In genomic region chr12:93308281-93308680, GRCh38 we compare ENCODE assay signal across 26 cellular contexts.
DNase-seq lines count a peak whose midpoint lies in the region; ATAC-seq, FAIRE-seq and TF ChIP-seq lines count a peak whose summit lies in the region.
"Had no signal": no experiment of that assay in that cellular context is flagged by ENCODE, and none has a peak within 500 bp of the region (broad histone marks: within the 10 kb centered on the region; RNA-seq: fewer than 3 reads in every experiment).

No MANE protein-coding gene starts in this region.

- no peak overlapping the region for H3K23ac ChIP-seq in IMR-90 (ENCODE audit: low read depth, low read length)

- H2BK5ac ChIP-seq in IMR-90 (ENCODE audit: low read depth, low read length, poor library complexity, severe bottlenecking) = no peak overlapping the region

- in situ Hi-C loops in HepG2 (cut with HindIII; ENCODE audit: extremely low pct_ligation_motif_present, low pct_unique_long_range_greater_than_20kb) = no loop called here
- in situ Hi-C loops in IMR-90 (cut with MboI; ENCODE audit: low sequenced_read_pairs) = no loop called here

- no peak overlapping the region for H3K14ac ChIP-seq in IMR-90 (replicated peaks; ENCODE audit: low read depth, low read length)

- no peak overlapping the region for H4K5ac ChIP-seq in IMR-90 (ENCODE audit: low read depth, low read length)

- H3K27me3 ChIP-seq in HepG2 (ENCODE audit: control insufficient read depth in 1 of 2, insufficient read depth in 2 of 2, low read length in 2 of 2) (no peaks in the 10 kb centered on the region), right lobe of liver (no peaks in the 10 kb centered on the region), IMR-90 (ENCODE audit: control insufficient read depth, insufficient read depth, low read length) (no peaks in the 10 kb centered on the region)
- H3K27me3 ChIP-seq: BE2C, BLaER1 had no signal

- peak overlapping the region; percentile 62 for H3K27ac Mint-ChIP-seq in stimulated activated naive B cell treated with anti-CD40 and anti-IgM and Interleukin-4, amounts not matched to agents 10 μg/mL and 1 μg/mL and 100 μg/mL, for 72 hours
- H3K27ac Mint-ChIP-seq: CD14-positive monocyte; CD4-positive, CD25-positive, alpha-beta regulatory T cell; CD8-positive, alpha-beta memory T cell had no signal

- CTCF ChIA-PET in HepG2 (lab: Yijun Ruan, JAX; ENCODE audit: low intra/inter-chr PET ratio, low total read pairs) (no interaction called here), IMR-90 (lab: Yijun Ruan, JAX) (no interaction called here)

- no peak overlapping the region for H2AK5ac ChIP-seq in IMR-90 (ENCODE audit: low read depth, low read length)

- no peak overlapping the region for H4K91ac ChIP-seq in IMR-90 (ENCODE audit: insufficient read depth, low read depth, low read length)

- H2AK9ac ChIP-seq in IMR-90 (replicated peaks; ENCODE audit: low read depth, low read length, poor library complexity) = no peak overlapping the region

- no peak overlapping the region for H3K56ac ChIP-seq in IMR-90 (ENCODE audit: extremely low read depth, insufficient read depth, low read length)

- POLR2A ChIA-PET in HepG2 (lab: Yijun Ruan, JAX) = no interaction called here
- POLR2A ChIA-PET in IMR-90 (lab: Charles Lee; ENCODE audit: unreplicated experiment) = no interaction called here

- H4K8ac ChIP-seq in IMR-90 (ENCODE audit: low read depth in 2 of 2, low read length in 2 of 2) = no peak overlapping the region

- H3K36me3 ChIP-seq in HepG2 (replicated peaks in 1 of 2; ENCODE audit: control insufficient read depth in 1 of 2, insufficient read depth in 2 of 2, low read length in 2 of 2) (no peaks in the 10 kb centered on the region), right lobe of liver (no peaks in the 10 kb centered on the region), IMR-90 (ENCODE audit: control insufficient read depth, insufficient read depth, low read length) (no peaks in the 10 kb centered on the region)
- H3K36me3 ChIP-seq: BE2C, BLaER1 had no signal

- H3K79me1 ChIP-seq in IMR-90 (ENCODE audit: low read depth in 1 of 2, low read length in 2 of 2) = no peaks in the 10 kb centered on the region

- H3K9me3 ChIP-seq in HepG2 (ENCODE audit: low read length) (0 out of 2 replicates have a peak, but pooled peaks cover 3% of the 10 kb centered on the region), right lobe of liver (no peaks in the 10 kb centered on the region), IMR-90 (ENCODE audit: control insufficient read depth, insufficient read depth, low read length) (no peaks in the 10 kb centered on the region; the same call in none of the 2 replicates)
- H3K9me3 ChIP-seq: BE2C had no signal

- no peak overlapping the region for H3K18ac ChIP-seq in IMR-90 (ENCODE audit: low read depth, low read length)

- DNase-seq in HepG2 (ENCODE audit: low spot score) (no peak), right lobe of liver (no peak), IMR-90 (no peak), dedifferentiated amniotic fluid mesenchymal stem cell (ENCODE audit: extremely low spot score) (no peak)
- no peak for DNase-seq in stimulated activated naive B cell treated with anti-CD40 and anti-IgM and Interleukin-4, amounts not matched to agents 10 μg/mL and 1 μg/mL and 100 μg/mL, for 72 hours
- DNase-seq: ACHN; BE2C; C1 segment of cervical spinal cord; CD4-positive, alpha-beta memory T cell; CD4-positive, CD25-positive, alpha-beta regulatory T cell; CD8-positive, alpha-beta memory T cell; COR-L47; DMS 273 treated with DMSO at 0.1 percent for 48 hours; DMS153; DMS53; DMS79; DND-41; EL; GDM1 had no signal

- H3K4me2 ChIP-seq in HepG2 (ENCODE audit: low read depth, low read length) = no peak overlapping the region
- H3K4me2 ChIP-seq in IMR-90 (ENCODE audit: low read depth, low read length) = no peak overlapping the region
- H3K4me2 ChIP-seq: BLaER1 had no signal

- no peaks in the 10 kb centered on the region for H3K79me2 ChIP-seq in HepG2 (ENCODE audit: insufficient read depth, low read length)

- no peak overlapping the region for H2BK20ac ChIP-seq in IMR-90 (ENCODE audit: low read depth, low read length)

- no peaks in the 10 kb centered on the region for H3K4me1 Mint-ChIP-seq in stimulated activated naive B cell treated with anti-CD40 and anti-IgM and Interleukin-4, amounts not matched to agents 10 μg/mL and 1 μg/mL and 100 μg/mL, for 72 hours
- H3K4me1 Mint-ChIP-seq: CD14-positive monocyte; CD4-positive, alpha-beta memory T cell; CD4-positive, CD25-positive, alpha-beta regulatory T cell; CD8-positive, alpha-beta memory T cell had no signal

- no peak for TF ChIP-seq POLR2A in HepG2 (IDR thresholded peaks at IDR 0.05; ENCODE audit: insufficient read depth in 1 of 2, low read depth in 2 of 2, low read length in 2 of 2)
- no peak for TF ChIP-seq POLR2A in right lobe of liver (IDR thresholded peaks at IDR 0.05)
- TF ChIP-seq POLR2A in IMR-90 (IDR thresholded peaks at IDR 0.05; ENCODE audit: low read depth, low read length) = no peak

- H3K4ac ChIP-seq in IMR-90 (ENCODE audit: low read depth, low read length) = no peak overlapping the region

- no peak for ATAC-seq in HepG2
- no peak for ATAC-seq in right lobe of liver
- ATAC-seq in IMR-90 (ENCODE audit: low read depth) = no peak
- ATAC-seq in stimulated activated naive B cell treated with anti-CD40 and anti-IgM and Interleukin-4, amounts not matched to agents 10 μg/mL and 1 μg/mL and 100 μg/mL, for 72 hours (replicated peaks) = no peak
- ATAC-seq in HG03025 (IDR thresholded peaks at IDR 0.05; ENCODE audit: low FRiP score, unreplicated experiment) = no peak
- ATAC-seq: GM12878 had no signal

- peaks cover 37% of the 10 kb centered on the region for H3K4me1 ChIP-seq in HepG2 (ENCODE audit: insufficient read depth, low read length)
- H3K4me1 ChIP-seq in right lobe of liver = peaks cover 0 to 12% (median 3%) of the 10 kb centered on the region in 4 donors
- peaks cover 2% of the 10 kb centered on the region; the same call in 1 of the 2 replicates for H3K4me1 ChIP-seq in IMR-90 (ENCODE audit: control insufficient read depth, insufficient read depth, low read length)
- H3K4me1 ChIP-seq: BE2C, BLaER1 had no signal

- no peaks in the 10 kb centered on the region for H3K27me3 Mint-ChIP-seq in stimulated activated naive B cell treated with anti-CD40 and anti-IgM and Interleukin-4, amounts not matched to agents 10 μg/mL and 1 μg/mL and 100 μg/mL, for 72 hours

- WGBS in HepG2 (ENCODE audit: low lambda C conversion rate) = 71% methylated on average over 4 of the region's 4 CpGs
- WGBS in right lobe of liver (ENCODE audit: insufficient coverage, low coverage, low lambda C conversion rate, missing lambda C conversion rate) = 71% methylated on average over 4 of the region's 4 CpGs
- no CpG with 5 or more reads among the region's 4 CpGs for WGBS in IMR-90 (ENCODE audit: extremely low coverage in 2 of 2, insufficient read length in 1 of 2), 2 experiments

- H3K9ac ChIP-seq in HepG2 (ENCODE audit: insufficient read depth, low read depth, low read length) (no peak overlapping the region), IMR-90 (ENCODE audit: low read depth, low read length) (no peak overlapping the region)
- H3K9ac ChIP-seq: BLaER1 had no signal

- H3K9me1 ChIP-seq in IMR-90 (ENCODE audit: insufficient read depth, low read length) = no peaks in the 10 kb centered on the region

- intact Hi-C loops in HepG2 (cut with micrococcal nuclease; ENCODE audit: unreplicated experiment) = no loop called here
- intact Hi-C loops in right lobe of liver (cut with DNase I) = no loop called here
- intact Hi-C loops in IMR-90 (cut with micrococcal nuclease) = no loop called here

- H3K27ac ChIP-seq in HepG2 (ENCODE audit: extremely low read length, insufficient read depth, low read length) (no peak overlapping the region), right lobe of liver (no peak overlapping the region), IMR-90 (ENCODE audit: insufficient read depth, low read length) (no peak overlapping the region)
- H3K27ac ChIP-seq: 22Rv1, BLaER1 had no signal

- H3K9me3 Mint-ChIP-seq in stimulated activated naive B cell treated with anti-CD40 and anti-IgM and Interleukin-4, amounts not matched to agents 10 μg/mL and 1 μg/mL and 100 μg/mL, for 72 hours = peaks cover 7% of the 10 kb centered on the region in 2 donors

- H2AFZ ChIP-seq in HepG2 (ENCODE audit: low read length) (no peak overlapping the region), IMR-90 (replicated peaks; ENCODE audit: low read length, poor library complexity) (no peak overlapping the region)

- no peak for TF ChIP-seq EP300 in HepG2 (IDR thresholded peaks at IDR 0.05; ENCODE audit: low read depth in 2 of 2, low read length in 2 of 2)
- TF ChIP-seq EP300 in HepG2 (CRISPR knock-in tag; IDR thresholded peaks at IDR 0.05; ENCODE audit: borderline replicate concordance) = no peak

- H2BK120ac ChIP-seq in IMR-90 (ENCODE audit: low read depth, low read length) = no peak overlapping the region

- no peak for TF ChIP-seq CTCF in HepG2 (CRISPR knock-in tag; IDR thresholded peaks at IDR 0.05)
- no peak for TF ChIP-seq CTCF in right lobe of liver (IDR thresholded peaks at IDR 0.05)
- TF ChIP-seq CTCF in IMR-90 (conservative IDR thresholded peaks at IDR 0.05; ENCODE audit: low read depth, low read length) = no peak

- BruUV-seq in HepG2 (replicated peaks; lab: Mats Ljungman, UMichigan) (no TSS peak), IMR-90 (replicated peaks; lab: Mats Ljungman, UMichigan) (no TSS peak)

- H3K4me3 Mint-ChIP-seq in stimulated activated naive B cell treated with anti-CD40 and anti-IgM and Interleukin-4, amounts not matched to agents 10 μg/mL and 1 μg/mL and 100 μg/mL, for 72 hours = no peak overlapping the region
- H3K4me3 Mint-ChIP-seq: CD14-positive monocyte; CD4-positive, alpha-beta memory T cell; CD4-positive, CD25-positive, alpha-beta regulatory T cell; CD8-positive, alpha-beta memory T cell had no signal

- dilution Hi-C loops in IMR-90 (cut with HindIII; ENCODE audit: low sequenced_read_pairs, unreplicated experiment) = no loop called here

- no peak overlapping the region for H3K4me3 ChIP-seq in HepG2 (replicated peaks in 1 of 3; ENCODE audit: insufficient read depth in 1 of 3, low read depth in 2 of 3, low read length in 3 of 3)
- no peak overlapping the region for H3K4me3 ChIP-seq in right lobe of liver
- H3K4me3 ChIP-seq in IMR-90 (ENCODE audit: insufficient read depth, low read depth, low read length) = no peak overlapping the region
- H3K4me3 ChIP-seq: BLaER1, GM12878 had no signal

- no peak for FAIRE-seq in HepG2 (lab: Jason Lieb, UNC)
- FAIRE-seq: GM12878, GM12892, GM18507 had no signal

- H3K36me3 Mint-ChIP-seq in stimulated activated naive B cell treated with anti-CD40 and anti-IgM and Interleukin-4, amounts not matched to agents 10 μg/mL and 1 μg/mL and 100 μg/mL, for 72 hours = peaks cover 7 to 8% of the 10 kb centered on the region in 2 donors
- H3K36me3 Mint-ChIP-seq: CD14-positive monocyte had no signal

- no peak overlapping the region for H2BK15ac ChIP-seq in IMR-90 (ENCODE audit: low read depth, low read length)

- H4K20me1 ChIP-seq in HepG2 (ENCODE audit: insufficient read depth, low read length) = no peaks in the 10 kb centered on the region
- H4K20me1 ChIP-seq in IMR-90 (ENCODE audit: insufficient read depth, low read length) = no peaks in the 10 kb centered on the region
- H4K20me1 ChIP-seq: BLaER1 had no signal

- TF ChIP-seq RAD21 in HepG2 (CRISPR knock-in tag; IDR thresholded peaks at IDR 0.05) (no peak), IMR-90 (IDR thresholded peaks at IDR 0.05; ENCODE audit: low read length) (no peak)

TF ChIP-seq in IMR-90, 13 proteins besides CTCF, POLR2A, EP300 and RAD21 (continues in another document):
- peak; percentile 34; the same call in 1 of the 2 replicates for TF ChIP-seq MAFK (IDR thresholded peaks at IDR 0.05; ENCODE audit: low read depth, low read length)
